ENCODE assay signal across 8 cellular contexts in genomic region chr2:55232084-55232862, GRCh38. TPM values are rescaled to one million over a fixed set of nuclear protein-coding genes. Genes with fewer than 3 reads are reported as not detected.
DNase-seq lines count a peak whose midpoint lies in the region; TF ChIP-seq lines count a peak whose summit lies in the region.

Gene CLHC1 (minus strand): TSS chr2:55232293. CDS start chr2:55222411, 9,882 bp downstream.
Gene RPS27A (plus strand): TSS chr2:55232688. CDS start chr2:55232825, 137 bp downstream.

- peak within 1 kb of the TSS; percentile 47 for H3K4me2 ChIP-seq in mesendoderm (ENCODE audit: low read length)

- peak within 1 kb of the TSS; percentile 47 for H4K5ac ChIP-seq in mesendoderm (ENCODE audit: low read length)

- DNase-seq in CMK (ENCODE audit: low read depth) (peak; percentile 94), GM20000 (ENCODE audit: low spot score) (peak; percentile 84), HT-29 (ENCODE audit: low spot score) (peak; percentile 98), NOMO-1 (lab: John Stamatoyannopoulos, UW; ENCODE audit: unreplicated experiment in 2 of 2) (peak; percentile 80 to 91), mesendoderm (peak; percentile 100)
- peak; percentile 86 to 91 for DNase-seq in activated CD8-positive, alpha-beta memory T cell treated with anti-CD3 and anti-CD28 coated beads for 4 hours (ENCODE audit: low read depth in 2 of 2)
- DNase-seq in stimulated activated CD8-positive, alpha-beta memory T cell treated with anti-CD3 and anti-CD28 coated beads, Interleukin-15, amount 100 ng/mL, for 1 hour (ENCODE audit: low read depth), result peak; percentile 92

- H3K18ac ChIP-seq in mesendoderm (ENCODE audit: low read length), result peak within 1 kb of the TSS; percentile 83

- peak within 1 kb of the TSS; percentile 87 for H3K4me3 ChIP-seq in endocrine pancreas (ENCODE audit: control insufficient read depth, insufficient read depth, low read length)
- H3K4me3 ChIP-seq in mesendoderm (ENCODE audit: low read length), result peak within 1 kb of the TSS; percentile 89

- H3K23ac ChIP-seq in mesendoderm (ENCODE audit: low read length), result peak within 1 kb of the TSS; percentile 20

- H4K8ac ChIP-seq in mesendoderm (ENCODE audit: low read depth, low read length), result peak within 1 kb of the TSS; percentile 84

- H3K79me1 ChIP-seq in mesendoderm (ENCODE audit: low read length), result peaks cover 17% of the 10 kb centered on the region

- H3K27me3 ChIP-seq in endocrine pancreas (ENCODE audit: control insufficient read depth, insufficient read depth, low read length) (no peaks in the 10 kb centered on the region), mesendoderm (ENCODE audit: insufficient read depth, low read length, poor library complexity) (no peaks in the 10 kb centered on the region)

- H3K9ac ChIP-seq in endocrine pancreas (ENCODE audit: control insufficient read depth, insufficient read depth, low read length) (peak within 1 kb of the TSS; percentile 87), mesendoderm (ENCODE audit: low read length) (peak within 1 kb of the TSS; percentile 94)

- no peak within 1 kb of the TSS for H2BK15ac ChIP-seq in mesendoderm (replicated peaks; ENCODE audit: low read depth)

- H3K79me2 ChIP-seq in mesendoderm (ENCODE audit: control insufficient read depth, insufficient read depth, low read length), result peaks cover 34% of the 10 kb centered on the region

- no peak within 1 kb of the TSS for H2AK5ac ChIP-seq in mesendoderm (ENCODE audit: low read length)

- peak within 1 kb of the TSS; percentile 95 for H3K27ac ChIP-seq in mesendoderm (ENCODE audit: low read depth, low read length)

- peak within 1 kb of the TSS; percentile 91 for H2BK5ac ChIP-seq in mesendoderm (ENCODE audit: low read length)

- H3K4me1 ChIP-seq in endocrine pancreas (ENCODE audit: control insufficient read depth, insufficient read depth, low read length), result peaks cover 13% of the 10 kb centered on the region
- H3K4me1 ChIP-seq in mesendoderm (ENCODE audit: control insufficient read depth, low read depth, low read length), result no peaks in the 10 kb centered on the region

- H3K4ac ChIP-seq in mesendoderm (ENCODE audit: low read depth, low read length), result peak within 1 kb of the TSS; percentile 28

- no CpG with 5 or more reads among the region's 37 CpGs for WGBS in mesendoderm (ENCODE audit: extremely low coverage, insufficient coverage, low lambda C conversion rate)

- H2BK120ac ChIP-seq in mesendoderm (ENCODE audit: low read depth, low read length), result no peak within 1 kb of the TSS

- peak within 1 kb of the TSS; percentile 97 for H3K56ac ChIP-seq in mesendoderm (ENCODE audit: low read length)

- no peak for TF ChIP-seq CTCF in GM20000 (IDR thresholded peaks at IDR 0.05; ENCODE audit: extremely low read depth, missing control alignments)

- no peaks in the 10 kb centered on the region for H3K9me3 ChIP-seq in endocrine pancreas (ENCODE audit: control insufficient read depth, low read length)

- H3K36me3 ChIP-seq in endocrine pancreas (ENCODE audit: control insufficient read depth, insufficient read depth, low read length) (no peaks in the 10 kb centered on the region), mesendoderm (ENCODE audit: control insufficient read depth, insufficient read depth, low read length) (peaks cover 8% of the 10 kb centered on the region)

RNA-seq across cellular contexts. Expression of gene CLHC1, which starts in this region (rescaled TPM):
- total RNA-seq in HT-29 (2014; rRNA removed; shearing (Covaris generic)), result 0.46 and 1.3 TPM in 2 replicates
- polyA plus RNA-seq in mesendoderm (2013, experiment 1 of 2), result 5.4 TPM
- 5.3 TPM for polyA plus RNA-seq in mesendoderm (2013, experiment 2 of 2)

RNA-seq across cellular contexts. Expression of gene RPS27A, which starts in this region (rescaled TPM):
- total RNA-seq in HT-29 (2014; rRNA removed; shearing (Covaris generic)), result 852 and 923 TPM in 2 replicates
- polyA plus RNA-seq in mesendoderm (2013, experiment 1 of 2), result 3,326 TPM
- polyA plus RNA-seq in mesendoderm (2013, experiment 2 of 2), result 3,454 TPM

Comparison
In these comparisons a context has a peak if more than half of its experiments do, and no peak if none do; other contexts are left out.
1. Peak in every context shown above with its lines: DNase-seq, H3K4me3 ChIP-seq and H3K27ac ChIP-seq.